ENCODE assay signal across 17 cellular contexts in the genomic region with DNA sequence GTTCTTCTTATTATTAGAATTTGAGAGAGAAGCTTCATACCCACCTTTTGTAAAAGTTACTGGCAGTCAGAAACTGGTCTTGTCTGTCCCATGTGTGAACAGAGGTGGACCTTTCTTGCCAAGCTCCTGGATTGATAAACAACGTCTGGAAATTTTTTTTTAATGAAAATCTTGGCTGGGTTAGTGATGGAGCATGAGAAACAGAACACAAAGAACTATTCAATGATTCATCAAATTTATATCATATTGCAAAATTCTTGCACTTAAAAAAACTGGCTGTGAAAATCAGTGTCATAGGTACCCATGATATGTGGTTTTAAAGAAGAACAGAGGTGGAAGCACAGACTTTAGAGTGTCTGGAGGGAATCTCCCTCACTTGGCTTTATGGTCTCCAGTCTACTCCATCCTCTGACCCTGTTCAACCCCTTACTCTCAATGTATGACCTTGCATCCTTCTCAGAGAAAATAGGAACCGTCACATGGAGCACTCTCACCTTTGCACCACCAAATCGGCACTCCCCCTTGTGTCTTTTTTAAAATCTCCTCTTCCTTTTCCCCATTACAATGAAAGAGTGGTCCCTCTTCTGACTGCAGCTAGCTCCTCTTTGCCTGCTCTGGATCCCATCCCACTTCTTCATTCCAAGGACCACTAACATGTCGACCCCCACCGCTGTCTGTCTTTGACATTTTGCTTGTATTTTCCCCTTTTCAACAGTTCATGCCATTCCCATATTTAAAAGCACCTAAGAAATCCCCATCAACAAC. TPM values are rescaled to one million over a fixed set of nuclear protein-coding genes. Genes with fewer than 3 reads are reported as not detected.
DNase-seq lines count a peak whose midpoint lies in the region; ATAC-seq and TF ChIP-seq lines count a peak whose summit lies in the region.
"Had no signal": no experiment of that assay in that cellular context is flagged by ENCODE, and none has a peak within 500 bp of the region (broad histone marks: within the 10 kb centered on the region; RNA-seq: fewer than 3 reads in every experiment).

No MANE protein-coding gene starts in this region.

- H3K9ac ChIP-seq in mesenchymal stem cell (ENCODE audit: low read length), result peak overlapping the region; percentile 69
- H3K9ac ChIP-seq: BLaER1 treated with 17β-estradiol and CSF1 and Interleukin-3, amounts not matched to agents 10 nM and 100 nM had no signal

- no peak overlapping the region for H3K14ac ChIP-seq in mesenchymal stem cell (ENCODE audit: low read length in 2 of 2)

- H3K4ac ChIP-seq in mesenchymal stem cell (ENCODE audit: low read depth in 1 of 2, low read length in 2 of 2), result no peak overlapping the region

- TF ChIP-seq EP300 in suprapubic skin (IDR thresholded peaks at IDR 0.05), result no peak

- no peak overlapping the region for H3K4me3 Mint-ChIP-seq in activated CD8-positive, alpha-beta T cell treated with anti-CD3 and anti-CD28 coated beads for 36 hours
- H3K4me3 Mint-ChIP-seq: T-helper 17 cell had no signal

- CTCF ChIA-PET in activated CD8-positive, alpha-beta T cell treated with anti-CD3 and anti-CD28 coated beads for 36 hours (lab: Charles Lee), result interaction anchor here (1.5 kb wide), 2 partner anchors 12 to 427 kb away, joined by 4 to 5 read pairs; no protein-coding TSS in a partner anchor

- H3K4me1 Mint-ChIP-seq in activated CD8-positive, alpha-beta T cell treated with anti-CD3 and anti-CD28 coated beads for 36 hours (ENCODE audit: low read depth), result peaks cover 7% of the 10 kb centered on the region
- H3K4me1 Mint-ChIP-seq: T-helper 17 cell had no signal

- H3K4me3 ChIP-seq in choroid plexus epithelial cell (ENCODE audit: low read depth, low read length) (no peak overlapping the region), mesenchymal stem cell (ENCODE audit: insufficient read depth in 1 of 2, low read depth in 1 of 2, low read length in 2 of 2) (peak overlapping the region in 1 of 2 experiments; percentile 44), suprapubic skin (no peak overlapping the region)
- H3K4me3 ChIP-seq: BLaER1 treated with 17β-estradiol and CSF1 and Interleukin-3, amounts not matched to agents 10 nM and 100 nM had no signal

- H3K27ac ChIP-seq in mesenchymal stem cell (ENCODE audit: low read length, poor library complexity, severe bottlenecking) (no peak overlapping the region), suprapubic skin (peak overlapping the region; percentile 71)
- H3K27ac ChIP-seq: BLaER1 treated with 17β-estradiol and CSF1 and Interleukin-3, amounts not matched to agents 10 nM and 100 nM; brain microvascular endothelial cell had no signal

- no peak overlapping the region for H2BK12ac ChIP-seq in mesenchymal stem cell (ENCODE audit: low read length in 2 of 2)

- peaks cover 29% of the 10 kb centered on the region for H3K9me3 Mint-ChIP-seq in activated CD8-positive, alpha-beta T cell treated with anti-CD3 and anti-CD28 coated beads for 36 hours

- H3K79me1 ChIP-seq in mesenchymal stem cell (replicated peaks; ENCODE audit: low read length, poor library complexity, severe bottlenecking), result no peaks in the 10 kb centered on the region

- H2AFZ ChIP-seq in mesenchymal stem cell (ENCODE audit: low read depth, low read length), result no peak overlapping the region

- H3K9me3 ChIP-seq in mesenchymal stem cell (ENCODE audit: control insufficient read depth, low read length) (peaks cover 46% of the 10 kb centered on the region), suprapubic skin (peaks cover 17% of the 10 kb centered on the region)

- intact Hi-C loops in activated CD8-positive, alpha-beta T cell treated with anti-CD3 and anti-CD28 coated beads for 36 hours (cut with micrococcal nuclease), result no loop called here

- no peaks in the 10 kb centered on the region for H3K27me3 ChIP-seq in mesenchymal stem cell (ENCODE audit: control insufficient read depth in 1 of 2, insufficient read depth in 1 of 2, low read length in 2 of 2)
- H3K27me3 ChIP-seq in suprapubic skin, result no peaks in the 10 kb centered on the region
- H3K27me3 ChIP-seq: BLaER1 treated with 17β-estradiol and CSF1 and Interleukin-3, amounts not matched to agents 10 nM and 100 nM; brain microvascular endothelial cell had no signal

- H2BK120ac ChIP-seq in mesenchymal stem cell (ENCODE audit: low read depth, low read length), result no peak overlapping the region

- no peak for ATAC-seq in activated CD8-positive, alpha-beta T cell treated with anti-CD3 and anti-CD28 coated beads for 36 hours
- ATAC-seq: activated CD4-positive, CD25-positive, alpha-beta regulatory T cell treated with anti-CD3 and anti-CD28 coated beads, Interleukin-2, amount 50 U/mL, for 24 hours; T-helper 17 cell had no signal

- TF ChIP-seq CTCF in choroid plexus epithelial cell (conservative IDR thresholded peaks at IDR 0.05; ENCODE audit: low read depth, low read length) (no peak), suprapubic skin (IDR thresholded peaks at IDR 0.05) (no peak)
- TF ChIP-seq CTCF in activated CD8-positive, alpha-beta T cell treated with anti-CD3 and anti-CD28 coated beads for 36 hours (IDR thresholded peaks at IDR 0.05), result no peak

- POLR2A ChIA-PET in activated CD8-positive, alpha-beta T cell treated with anti-CD3 and anti-CD28 coated beads for 36 hours (lab: Charles Lee), result interaction anchor here (0.9 kb wide), 1 partner anchor 16 kb away, joined by 3 read pairs; no protein-coding TSS in a partner anchor

- H3K36me3 ChIP-seq in mesenchymal stem cell (ENCODE audit: control insufficient read depth in 1 of 2, insufficient read depth in 2 of 2, low read depth in 1 of 2, low read length in 2 of 2), result peaks cover 0 to 10% of the 10 kb centered on the region in 2 experiments
- no peaks in the 10 kb centered on the region for H3K36me3 ChIP-seq in suprapubic skin
- H3K36me3 ChIP-seq: brain microvascular endothelial cell had no signal

- H3K4me2 ChIP-seq in mesenchymal stem cell (ENCODE audit: low read length, poor library complexity, severe bottlenecking), result no peak overlapping the region
- H3K4me2 ChIP-seq: BLaER1 treated with 17β-estradiol and CSF1 and Interleukin-3, amounts not matched to agents 10 nM and 100 nM had no signal

- peaks cover 14% of the 10 kb centered on the region for H3K36me3 Mint-ChIP-seq in activated CD8-positive, alpha-beta T cell treated with anti-CD3 and anti-CD28 coated beads for 36 hours (ENCODE audit: low read depth)

- no peak overlapping the region for H2AK5ac ChIP-seq in mesenchymal stem cell (ENCODE audit: low read length, severe bottlenecking)

- WGBS in mesenchymal stem cell, result 88% methylated on average over 5 of the region's 5 CpGs
- WGBS in suprapubic skin, result 66% methylated on average over 5 of the region's 5 CpGs

- H2BK5ac ChIP-seq in mesenchymal stem cell (ENCODE audit: low read depth, low read length, poor library complexity, severe bottlenecking), result no peak overlapping the region

- H3K27me3 Mint-ChIP-seq in activated CD8-positive, alpha-beta T cell treated with anti-CD3 and anti-CD28 coated beads for 36 hours, result peaks cover 1% of the 10 kb centered on the region
- H3K27me3 Mint-ChIP-seq: T-helper 17 cell had no signal

- H3K4me1 ChIP-seq in mesenchymal stem cell (ENCODE audit: control insufficient read depth, insufficient read depth, low read depth, low read length), result no peaks in the 10 kb centered on the region
- peaks cover 10% of the 10 kb centered on the region for H3K4me1 ChIP-seq in suprapubic skin

- H3K23ac ChIP-seq in mesenchymal stem cell (ENCODE audit: low read length in 2 of 2), result no peak overlapping the region

- TF ChIP-seq POLR2A in suprapubic skin (IDR thresholded peaks at IDR 0.05) (no peak), erythroblast (IDR thresholded peaks at IDR 0.05; ENCODE audit: low read length) (no peak)

- no peak overlapping the region for H4K91ac ChIP-seq in mesenchymal stem cell (ENCODE audit: low read length)

- DNase-seq in HCEC 1CT (peak; percentile 81), choroid plexus epithelial cell (ENCODE audit: low read depth) (peak; percentile 80), mesenchymal stem cell (no peak), suprapubic skin (ENCODE audit: low spot score in 2 of 2) (no peak), erythroblast (lab: John Stamatoyannopoulos, UW) (no peak), NK-92 (lab: John Stamatoyannopoulos, UW; ENCODE audit: unreplicated experiment) (no peak), NCI-H1092 treated with DMSO at 0.1 percent for 48 hours (lab: John Stamatoyannopoulos, UW) (no peak)
- DNase-seq in activated CD8-positive, alpha-beta T cell treated with anti-CD3 and anti-CD28 coated beads for 36 hours, result no peak
- DNase-seq: activated CD8-positive, alpha-beta memory T cell treated with anti-CD3 and anti-CD28 coated beads, Interleukin-2, amount 50 U/mL, for 4 hours; activated naive CD4-positive, alpha-beta T cell; brain microvascular endothelial cell; effector CD8-positive, alpha-beta T cell; head of caudate nucleus; NCI-H2081 treated with DMSO at 0.1 percent for 48 hours; T-helper 17 cell had no signal

- no peak overlapping the region for H3K27ac Mint-ChIP-seq in activated CD8-positive, alpha-beta T cell treated with anti-CD3 and anti-CD28 coated beads for 36 hours
- H3K27ac Mint-ChIP-seq: T-helper 17 cell had no signal

- H4K8ac ChIP-seq in mesenchymal stem cell (ENCODE audit: low read length), result no peak overlapping the region

- no peak overlapping the region for H3K18ac ChIP-seq in mesenchymal stem cell (ENCODE audit: low read depth in 1 of 2, low read length in 2 of 2)

- H2BK15ac ChIP-seq in mesenchymal stem cell (ENCODE audit: low read depth, poor library complexity, severe bottlenecking), result no peak overlapping the region

RNA-seq across cellular contexts. Expression of gene COPS8, which starts 58.2 kb away (rescaled TPM):
- polyA plus RNA-seq in mesenchymal stem cell (2013, experiment 1 of 2), result 45.9 TPM
- polyA plus RNA-seq in mesenchymal stem cell (2013, experiment 2 of 2), result 46.7 TPM
- total RNA-seq in suprapubic skin, result 10 to 100 TPM; 59.0 to 88.3 (median 77.7) TPM
- total RNA-seq in activated CD8-positive, alpha-beta T cell treated with anti-CD3 and anti-CD28 coated beads for 36 hours, result 10 to 100 TPM; 51.5 to 54.2 TPM

Comparison
In these comparisons a context has a peak if more than half of its experiments do, and no peak if none do; other contexts are left out.
1. DNase-seq: peak in HCEC 1CT (single experiment) and choroid plexus epithelial cell (single experiment); none in mesenchymal stem cell (single experiment), suprapubic skin (0 of 2), erythroblast (0 of 2), NK-92 (single experiment), NCI-H1092 treated with DMSO at 0.1 percent for 48 hours (single experiment) and activated CD8-positive, alpha-beta T cell treated with anti-CD3 and anti-CD28 coated beads for 36 hours (single experiment).